Comparison of ENCODE assay signal across 1 cellular context in the genomic region with DNA sequence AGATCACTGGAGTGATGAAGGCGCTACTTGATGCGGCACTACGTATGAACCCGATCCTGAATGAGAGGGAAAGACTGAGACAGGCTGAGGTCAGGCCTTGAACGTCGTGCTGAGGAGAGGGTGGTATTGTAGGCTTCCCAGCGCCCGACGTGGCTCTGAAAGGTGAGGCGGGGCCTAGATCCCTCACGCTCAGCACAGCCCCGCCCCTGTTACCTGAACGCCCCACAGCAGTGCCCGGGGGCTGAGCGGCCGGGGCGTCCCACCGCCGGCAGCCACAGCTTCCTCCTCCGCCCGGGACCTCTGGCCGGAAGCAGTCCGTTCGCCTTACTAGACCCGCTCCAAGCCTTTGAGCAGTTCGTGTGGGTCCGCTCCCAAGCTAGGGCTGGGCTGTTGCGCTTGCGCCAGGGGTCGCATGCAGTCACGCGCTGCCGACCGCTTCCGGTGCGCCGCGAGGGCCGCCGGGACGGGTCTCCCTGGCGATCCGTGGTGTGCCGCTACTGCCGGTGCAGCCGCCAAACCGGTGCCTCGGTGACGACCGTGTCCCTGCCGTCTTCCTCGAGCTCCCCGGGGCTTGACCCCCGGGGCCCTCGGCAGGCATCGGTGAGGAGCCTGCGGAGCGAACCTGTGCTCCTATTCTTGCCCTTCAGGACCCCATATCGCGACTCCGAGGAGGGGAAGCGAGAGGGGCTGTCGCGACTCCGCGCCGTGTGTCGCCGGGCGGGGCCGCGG.
TF ChIP-seq lines count a peak whose summit lies in the region.

A gene with protein sequence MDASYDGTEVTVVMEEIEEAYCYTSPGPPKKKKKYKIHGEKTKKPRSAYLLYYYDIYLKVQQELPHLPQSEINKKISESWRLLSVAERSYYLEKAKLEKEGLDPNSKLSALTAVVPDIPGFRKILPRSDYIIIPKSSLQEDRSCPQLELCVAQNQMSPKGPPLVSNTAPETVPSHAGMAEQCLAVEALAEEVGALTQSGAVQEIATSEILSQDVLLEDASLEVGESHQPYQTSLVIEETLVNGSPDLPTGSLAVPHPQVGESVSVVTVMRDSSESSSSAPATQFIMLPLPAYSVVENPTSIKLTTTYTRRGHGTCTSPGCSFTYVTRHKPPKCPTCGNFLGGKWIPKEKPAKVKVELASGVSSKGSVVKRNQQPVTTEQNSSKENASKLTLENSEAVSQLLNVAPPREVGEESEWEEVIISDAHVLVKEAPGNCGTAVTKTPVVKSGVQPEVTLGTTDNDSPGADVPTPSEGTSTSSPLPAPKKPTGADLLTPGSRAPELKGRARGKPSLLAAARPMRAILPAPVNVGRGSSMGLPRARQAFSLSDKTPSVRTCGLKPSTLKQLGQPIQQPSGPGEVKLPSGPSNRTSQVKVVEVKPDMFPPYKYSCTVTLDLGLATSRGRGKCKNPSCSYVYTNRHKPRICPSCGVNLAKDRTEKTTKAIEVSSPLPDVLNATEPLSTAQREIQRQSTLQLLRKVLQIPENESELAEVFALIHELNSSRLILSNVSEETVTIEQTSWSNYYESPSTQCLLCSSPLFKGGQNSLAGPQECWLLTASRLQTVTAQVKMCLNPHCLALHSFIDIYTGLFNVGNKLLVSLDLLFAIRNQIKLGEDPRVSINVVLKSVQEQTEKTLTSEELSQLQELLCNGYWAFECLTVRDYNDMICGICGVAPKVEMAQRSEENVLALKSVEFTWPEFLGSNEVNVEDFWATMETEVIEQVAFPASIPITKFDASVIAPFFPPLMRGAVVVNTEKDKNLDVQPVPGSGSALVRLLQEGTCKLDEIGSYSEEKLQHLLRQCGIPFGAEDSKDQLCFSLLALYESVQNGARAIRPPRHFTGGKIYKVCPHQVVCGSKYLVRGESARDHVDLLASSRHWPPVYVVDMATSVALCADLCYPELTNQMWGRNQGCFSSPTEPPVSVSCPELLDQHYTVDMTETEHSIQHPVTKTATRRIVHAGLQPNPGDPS (N-terminal part only) (plus strand): TSS at position 479 of the 729 bp plus-strand sequence. CDS start 4,114 bp downstream, outside the sequence.
A gene (minus strand): TSS at position 394 of the 729 bp plus-strand sequence. CDS start 4,306 bp downstream, outside the sequence.

TF ChIP-seq in K562, 482 proteins besides CTCF, POLR2A, EP300 and RAD21 (continued from another document and continues in another):
- TF ChIP-seq, protein P1, sequence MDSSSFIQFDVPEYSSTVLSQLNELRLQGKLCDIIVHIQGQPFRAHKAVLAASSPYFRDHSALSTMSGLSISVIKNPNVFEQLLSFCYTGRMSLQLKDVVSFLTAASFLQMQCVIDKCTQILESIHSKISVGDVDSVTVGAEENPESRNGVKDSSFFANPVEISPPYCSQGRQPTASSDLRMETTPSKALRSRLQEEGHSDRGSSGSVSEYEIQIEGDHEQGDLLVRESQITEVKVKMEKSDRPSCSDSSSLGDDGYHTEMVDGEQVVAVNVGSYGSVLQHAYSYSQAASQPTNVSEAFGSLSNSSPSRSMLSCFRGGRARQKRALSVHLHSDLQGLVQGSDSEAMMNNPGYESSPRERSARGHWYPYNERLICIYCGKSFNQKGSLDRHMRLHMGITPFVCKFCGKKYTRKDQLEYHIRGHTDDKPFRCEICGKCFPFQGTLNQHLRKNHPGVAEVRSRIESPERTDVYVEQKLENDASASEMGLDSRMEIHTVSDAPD (CRISPR knock-in tag; IDR thresholded peaks at IDR 0.05), result no peak
- no peak for TF ChIP-seq BDP1 (IDR thresholded peaks at IDR 0.05; ENCODE audit: insufficient read depth, insufficient read length)
- no peak for TF ChIP-seq SLC30A9 (CRISPR knock-in tag; IDR thresholded peaks at IDR 0.05)
- TF ChIP-seq DIDO1 (tag; IDR thresholded peaks at IDR 0.05; ENCODE audit: low read depth), result peak; percentile 90
- no peak for TF ChIP-seq HDAC2 (IDR thresholded peaks at IDR 0.05)
- no peak for TF ChIP-seq KDM2B (CRISPR knock-in tag; IDR thresholded peaks at IDR 0.05)
- TF ChIP-seq IRF2 (CRISPR knock-in tag; IDR thresholded peaks at IDR 0.05), result no peak
- no peak for TF ChIP-seq KAT8 (IDR thresholded peaks at IDR 0.05; ENCODE audit: low read depth)
- TF ChIP-seq MCM2 (IDR thresholded peaks at IDR 0.05; ENCODE audit: low read depth), result no peak
- TF ChIP-seq, protein P2, sequence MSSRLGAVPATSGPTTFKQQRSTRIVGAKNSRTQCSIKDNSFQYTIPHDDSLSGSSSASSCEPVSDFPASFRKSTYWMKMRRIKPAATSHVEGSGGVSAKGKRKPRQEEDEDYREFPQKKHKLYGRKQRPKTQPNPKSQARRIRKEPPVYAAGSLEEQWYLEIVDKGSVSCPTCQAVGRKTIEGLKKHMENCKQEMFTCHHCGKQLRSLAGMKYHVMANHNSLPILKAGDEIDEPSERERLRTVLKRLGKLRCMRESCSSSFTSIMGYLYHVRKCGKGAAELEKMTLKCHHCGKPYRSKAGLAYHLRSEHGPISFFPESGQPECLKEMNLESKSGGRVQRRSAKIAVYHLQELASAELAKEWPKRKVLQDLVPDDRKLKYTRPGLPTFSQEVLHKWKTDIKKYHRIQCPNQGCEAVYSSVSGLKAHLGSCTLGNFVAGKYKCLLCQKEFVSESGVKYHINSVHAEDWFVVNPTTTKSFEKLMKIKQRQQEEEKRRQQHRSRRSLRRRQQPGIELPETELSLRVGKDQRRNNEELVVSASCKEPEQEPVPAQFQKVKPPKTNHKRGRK (tag; IDR thresholded peaks at IDR 0.05), result no peak
- TF ChIP-seq, protein P3, sequence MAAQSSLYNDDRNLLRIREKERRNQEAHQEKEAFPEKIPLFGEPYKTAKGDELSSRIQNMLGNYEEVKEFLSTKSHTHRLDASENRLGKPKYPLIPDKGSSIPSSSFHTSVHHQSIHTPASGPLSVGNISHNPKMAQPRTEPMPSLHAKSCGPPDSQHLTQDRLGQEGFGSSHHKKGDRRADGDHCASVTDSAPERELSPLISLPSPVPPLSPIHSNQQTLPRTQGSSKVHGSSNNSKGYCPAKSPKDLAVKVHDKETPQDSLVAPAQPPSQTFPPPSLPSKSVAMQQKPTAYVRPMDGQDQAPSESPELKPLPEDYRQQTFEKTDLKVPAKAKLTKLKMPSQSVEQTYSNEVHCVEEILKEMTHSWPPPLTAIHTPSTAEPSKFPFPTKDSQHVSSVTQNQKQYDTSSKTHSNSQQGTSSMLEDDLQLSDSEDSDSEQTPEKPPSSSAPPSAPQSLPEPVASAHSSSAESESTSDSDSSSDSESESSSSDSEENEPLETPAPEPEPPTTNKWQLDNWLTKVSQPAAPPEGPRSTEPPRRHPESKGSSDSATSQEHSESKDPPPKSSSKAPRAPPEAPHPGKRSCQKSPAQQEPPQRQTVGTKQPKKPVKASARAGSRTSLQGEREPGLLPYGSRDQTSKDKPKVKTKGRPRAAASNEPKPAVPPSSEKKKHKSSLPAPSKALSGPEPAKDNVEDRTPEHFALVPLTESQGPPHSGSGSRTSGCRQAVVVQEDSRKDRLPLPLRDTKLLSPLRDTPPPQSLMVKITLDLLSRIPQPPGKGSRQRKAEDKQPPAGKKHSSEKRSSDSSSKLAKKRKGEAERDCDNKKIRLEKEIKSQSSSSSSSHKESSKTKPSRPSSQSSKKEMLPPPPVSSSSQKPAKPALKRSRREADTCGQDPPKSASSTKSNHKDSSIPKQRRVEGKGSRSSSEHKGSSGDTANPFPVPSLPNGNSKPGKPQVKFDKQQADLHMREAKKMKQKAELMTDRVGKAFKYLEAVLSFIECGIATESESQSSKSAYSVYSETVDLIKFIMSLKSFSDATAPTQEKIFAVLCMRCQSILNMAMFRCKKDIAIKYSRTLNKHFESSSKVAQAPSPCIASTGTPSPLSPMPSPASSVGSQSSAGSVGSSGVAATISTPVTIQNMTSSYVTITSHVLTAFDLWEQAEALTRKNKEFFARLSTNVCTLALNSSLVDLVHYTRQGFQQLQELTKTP (IDR thresholded peaks at IDR 0.05; ENCODE audit: low read depth in 1 of 2, partially characterized antibody in 2 of 2), result no peak
- 0 out of 2 replicates have a peak, but pooled peaks have one; percentile 60 for TF ChIP-seq ZNF282 (CRISPR knock-in tag; IDR thresholded peaks at IDR 0.05)
- no peak for TF ChIP-seq NFE2L1 (tag; IDR thresholded peaks at IDR 0.05; ENCODE audit: borderline replicate concordance, low read depth)
- TF ChIP-seq PHF21A (IDR thresholded peaks at IDR 0.05; ENCODE audit: borderline replicate concordance, low read depth), result no peak; the same call in 1 of the 2 replicates
- TF ChIP-seq, protein P4, sequence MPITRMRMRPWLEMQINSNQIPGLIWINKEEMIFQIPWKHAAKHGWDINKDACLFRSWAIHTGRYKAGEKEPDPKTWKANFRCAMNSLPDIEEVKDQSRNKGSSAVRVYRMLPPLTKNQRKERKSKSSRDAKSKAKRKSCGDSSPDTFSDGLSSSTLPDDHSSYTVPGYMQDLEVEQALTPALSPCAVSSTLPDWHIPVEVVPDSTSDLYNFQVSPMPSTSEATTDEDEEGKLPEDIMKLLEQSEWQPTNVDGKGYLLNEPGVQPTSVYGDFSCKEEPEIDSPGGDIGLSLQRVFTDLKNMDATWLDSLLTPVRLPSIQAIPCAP (CRISPR knock-in tag; IDR thresholded peaks at IDR 0.05; ENCODE audit: borderline replicate concordance), result no peak
- TF ChIP-seq GABPB1 (CRISPR knock-in tag; IDR thresholded peaks at IDR 0.05), result peak; percentile 100
- TF ChIP-seq, protein P5, sequence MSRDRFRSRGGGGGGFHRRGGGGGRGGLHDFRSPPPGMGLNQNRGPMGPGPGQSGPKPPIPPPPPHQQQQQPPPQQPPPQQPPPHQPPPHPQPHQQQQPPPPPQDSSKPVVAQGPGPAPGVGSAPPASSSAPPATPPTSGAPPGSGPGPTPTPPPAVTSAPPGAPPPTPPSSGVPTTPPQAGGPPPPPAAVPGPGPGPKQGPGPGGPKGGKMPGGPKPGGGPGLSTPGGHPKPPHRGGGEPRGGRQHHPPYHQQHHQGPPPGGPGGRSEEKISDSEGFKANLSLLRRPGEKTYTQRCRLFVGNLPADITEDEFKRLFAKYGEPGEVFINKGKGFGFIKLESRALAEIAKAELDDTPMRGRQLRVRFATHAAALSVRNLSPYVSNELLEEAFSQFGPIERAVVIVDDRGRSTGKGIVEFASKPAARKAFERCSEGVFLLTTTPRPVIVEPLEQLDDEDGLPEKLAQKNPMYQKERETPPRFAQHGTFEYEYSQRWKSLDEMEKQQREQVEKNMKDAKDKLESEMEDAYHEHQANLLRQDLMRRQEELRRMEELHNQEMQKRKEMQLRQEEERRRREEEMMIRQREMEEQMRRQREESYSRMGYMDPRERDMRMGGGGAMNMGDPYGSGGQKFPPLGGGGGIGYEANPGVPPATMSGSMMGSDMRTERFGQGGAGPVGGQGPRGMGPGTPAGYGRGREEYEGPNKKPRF (IDR thresholded peaks at IDR 0.05; ENCODE audit: low read depth, low read length), result no peak
- no peak for TF ChIP-seq ZFP1 (CRISPR knock-in tag; IDR thresholded peaks at IDR 0.05)
- TF ChIP-seq ZNF124 (CRISPR knock-in tag; IDR thresholded peaks at IDR 0.05), result no peak
- TF ChIP-seq, protein P6, sequence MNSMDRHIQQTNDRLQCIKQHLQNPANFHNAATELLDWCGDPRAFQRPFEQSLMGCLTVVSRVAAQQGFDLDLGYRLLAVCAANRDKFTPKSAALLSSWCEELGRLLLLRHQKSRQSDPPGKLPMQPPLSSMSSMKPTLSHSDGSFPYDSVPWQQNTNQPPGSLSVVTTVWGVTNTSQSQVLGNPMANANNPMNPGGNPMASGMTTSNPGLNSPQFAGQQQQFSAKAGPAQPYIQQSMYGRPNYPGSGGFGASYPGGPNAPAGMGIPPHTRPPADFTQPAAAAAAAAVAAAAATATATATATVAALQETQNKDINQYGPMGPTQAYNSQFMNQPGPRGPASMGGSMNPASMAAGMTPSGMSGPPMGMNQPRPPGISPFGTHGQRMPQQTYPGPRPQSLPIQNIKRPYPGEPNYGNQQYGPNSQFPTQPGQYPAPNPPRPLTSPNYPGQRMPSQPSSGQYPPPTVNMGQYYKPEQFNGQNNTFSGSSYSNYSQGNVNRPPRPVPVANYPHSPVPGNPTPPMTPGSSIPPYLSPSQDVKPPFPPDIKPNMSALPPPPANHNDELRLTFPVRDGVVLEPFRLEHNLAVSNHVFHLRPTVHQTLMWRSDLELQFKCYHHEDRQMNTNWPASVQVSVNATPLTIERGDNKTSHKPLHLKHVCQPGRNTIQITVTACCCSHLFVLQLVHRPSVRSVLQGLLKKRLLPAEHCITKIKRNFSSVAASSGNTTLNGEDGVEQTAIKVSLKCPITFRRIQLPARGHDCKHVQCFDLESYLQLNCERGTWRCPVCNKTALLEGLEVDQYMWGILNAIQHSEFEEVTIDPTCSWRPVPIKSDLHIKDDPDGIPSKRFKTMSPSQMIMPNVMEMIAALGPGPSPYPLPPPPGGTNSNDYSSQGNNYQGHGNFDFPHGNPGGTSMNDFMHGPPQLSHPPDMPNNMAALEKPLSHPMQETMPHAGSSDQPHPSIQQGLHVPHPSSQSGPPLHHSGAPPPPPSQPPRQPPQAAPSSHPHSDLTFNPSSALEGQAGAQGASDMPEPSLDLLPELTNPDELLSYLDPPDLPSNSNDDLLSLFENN (IDR thresholded peaks at IDR 0.05; ENCODE audit: low read depth in 2 of 2, low read length in 2 of 2), result no peak
- TF ChIP-seq, protein P7, sequence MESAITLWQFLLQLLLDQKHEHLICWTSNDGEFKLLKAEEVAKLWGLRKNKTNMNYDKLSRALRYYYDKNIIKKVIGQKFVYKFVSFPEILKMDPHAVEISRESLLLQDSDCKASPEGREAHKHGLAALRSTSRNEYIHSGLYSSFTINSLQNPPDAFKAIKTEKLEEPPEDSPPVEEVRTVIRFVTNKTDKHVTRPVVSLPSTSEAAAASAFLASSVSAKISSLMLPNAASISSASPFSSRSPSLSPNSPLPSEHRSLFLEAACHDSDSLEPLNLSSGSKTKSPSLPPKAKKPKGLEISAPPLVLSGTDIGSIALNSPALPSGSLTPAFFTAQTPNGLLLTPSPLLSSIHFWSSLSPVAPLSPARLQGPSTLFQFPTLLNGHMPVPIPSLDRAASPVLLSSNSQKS (CRISPR knock-in tag; IDR thresholded peaks at IDR 0.05), result no peak
- TF ChIP-seq PCBP1 (IDR thresholded peaks at IDR 0.05; ENCODE audit: low read depth, low read length, poor library complexity, severe bottlenecking), result no peak
- TF ChIP-seq STAT5A (IDR thresholded peaks at IDR 0.05; ENCODE audit: borderline replicate concordance, low read length), result no peak; the same call in 1 of the 2 replicates
- TF ChIP-seq, protein P8, sequence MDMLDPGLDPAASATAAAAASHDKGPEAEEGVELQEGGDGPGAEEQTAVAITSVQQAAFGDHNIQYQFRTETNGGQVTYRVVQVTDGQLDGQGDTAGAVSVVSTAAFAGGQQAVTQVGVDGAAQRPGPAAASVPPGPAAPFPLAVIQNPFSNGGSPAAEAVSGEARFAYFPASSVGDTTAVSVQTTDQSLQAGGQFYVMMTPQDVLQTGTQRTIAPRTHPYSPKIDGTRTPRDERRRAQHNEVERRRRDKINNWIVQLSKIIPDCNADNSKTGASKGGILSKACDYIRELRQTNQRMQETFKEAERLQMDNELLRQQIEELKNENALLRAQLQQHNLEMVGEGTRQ (CRISPR knock-in tag; IDR thresholded peaks at IDR 0.05), result peak; percentile 97
- TF ChIP-seq PPARD (CRISPR knock-in tag; IDR thresholded peaks at IDR 0.05), result no peak
- TF ChIP-seq, protein P9, sequence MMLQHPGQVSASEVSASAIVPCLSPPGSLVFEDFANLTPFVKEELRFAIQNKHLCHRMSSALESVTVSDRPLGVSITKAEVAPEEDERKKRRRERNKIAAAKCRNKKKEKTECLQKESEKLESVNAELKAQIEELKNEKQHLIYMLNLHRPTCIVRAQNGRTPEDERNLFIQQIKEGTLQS (IDR thresholded peaks at IDR 0.05), result no peak
- TF ChIP-seq, protein P9 (CRISPR knock-in tag; conservative IDR thresholded peaks at IDR 0.05), result no peak
- TF ChIP-seq CEBPG (CRISPR knock-in tag; IDR thresholded peaks at IDR 0.05), result 0 out of 2 replicates have a peak, but pooled peaks have one; percentile 51
- no peak for TF ChIP-seq CEBPG (tag; conservative IDR thresholded peaks at IDR 0.05 in 1 of 2, IDR thresholded peaks at IDR 0.05 in 1 of 2)
- peak; percentile 97 for TF ChIP-seq KAT7 (CRISPR knock-in tag; IDR thresholded peaks at IDR 0.05; ENCODE audit: borderline replicate concordance)
